ENCODE assay signal across 20 cellular contexts in genomic region chr2:11387831-11388230, GRCh38. TPM values are rescaled to one million over a fixed set of nuclear protein-coding genes. Genes with fewer than 3 reads are reported as not detected.
A peak's percentile ranks its signal among the peaks of the same experiment; 100 is the strongest.
DNase-seq lines count a peak whose midpoint lies in the region; ATAC-seq and TF ChIP-seq lines count a peak whose summit lies in the region.
"Had no signal": no experiment of that assay in that cellular context is flagged by ENCODE, and none has a peak within 500 bp of the region (broad histone marks: within the 10 kb centered on the region; RNA-seq: fewer than 3 reads in every experiment).

No MANE protein-coding gene starts in this region.

- TF ChIP-seq CTCF in cardiac muscle cell (IDR thresholded peaks at IDR 0.05; ENCODE audit: low read depth, low read length) = no peak
- no peak for TF ChIP-seq CTCF in right atrium auricular region (IDR thresholded peaks at IDR 0.05)
- no peak for TF ChIP-seq CTCF in lower lobe of right lung (IDR thresholded peaks at IDR 0.05)

- no peak overlapping the region for H3K9ac ChIP-seq in SK-N-MC (ENCODE audit: insufficient read length)
- H3K9ac ChIP-seq: GM23248, KMS-11 had no signal

- H3K9me3 ChIP-seq in cardiac muscle cell (ENCODE audit: low read depth) (no peaks in the 10 kb centered on the region), right atrium auricular region (no peaks in the 10 kb centered on the region), SK-N-MC (ENCODE audit: low read depth, low read length) (no peaks in the 10 kb centered on the region), lower lobe of right lung (no peaks in the 10 kb centered on the region)
- H3K9me3 ChIP-seq: SJSA1 had no signal

- peak in 1 of 2 donors; percentile 42 for ATAC-seq in lower lobe of right lung
- ATAC-seq in HG02938 (IDR thresholded peaks at IDR 0.05; ENCODE audit: unreplicated experiment) = no peak
- ATAC-seq in HG03565 (IDR thresholded peaks at IDR 0.05; ENCODE audit: unreplicated experiment) = no peak
- ATAC-seq: stimulated activated memory B cell treated with anti-CD40 and anti-IgM and Interleukin-4, amounts not matched to agents 10 μg/mL and 1 μg/mL and 100 μg/mL, for 72 hours had no signal

- intact Hi-C loops in lower lobe of right lung (cut with DNase I) = no loop called here

- H3K36me3 ChIP-seq in cardiac muscle cell (no peaks in the 10 kb centered on the region), right atrium auricular region (no peaks in the 10 kb centered on the region), SK-N-MC (ENCODE audit: insufficient read depth, low read length) (no peaks in the 10 kb centered on the region), lower lobe of right lung (no peaks in the 10 kb centered on the region)
- H3K36me3 ChIP-seq: SJSA1 had no signal

- no peaks in the 10 kb centered on the region for H3K27me3 ChIP-seq in cardiac muscle cell
- no peaks in the 10 kb centered on the region for H3K27me3 ChIP-seq in right atrium auricular region
- H3K27me3 ChIP-seq in lower lobe of right lung (ENCODE audit: low read depth) = no peaks in the 10 kb centered on the region
- H3K27me3 ChIP-seq: SJSA1 had no signal

- H3K27ac ChIP-seq in cardiac muscle cell = peak overlapping the region; percentile 16
- no peak overlapping the region for H3K27ac ChIP-seq in right atrium auricular region
- H3K27ac ChIP-seq in SK-N-MC = peak overlapping the region; percentile 13; the same call in 1 of the 2 replicates
- H3K27ac ChIP-seq in lower lobe of right lung = peak overlapping the region; percentile 15
- H3K27ac ChIP-seq: GM23248, KMS-11 had no signal

- H3K4me1 ChIP-seq in cardiac muscle cell (ENCODE audit: low read depth) = peaks cover 22% of the 10 kb centered on the region
- H3K4me1 ChIP-seq in right atrium auricular region = peaks cover 0 to 46% of the 10 kb centered on the region in 2 donors
- peaks cover 38% of the 10 kb centered on the region for H3K4me1 ChIP-seq in lower lobe of right lung

- H3K4me3 ChIP-seq in cardiac muscle cell (no peak overlapping the region), right atrium auricular region (no peak overlapping the region), SK-N-MC (no peak overlapping the region), lower lobe of right lung (no peak overlapping the region)
- H3K4me3 ChIP-seq: GM23248, SJSA1 had no signal

- DNase-seq in cardiac muscle cell (ENCODE audit: low read depth in 1 of 2, low spot score in 1 of 2) = no peak
- no peak for DNase-seq in right atrium auricular region (ENCODE audit: low spot score)
- DNase-seq in SK-N-MC (ENCODE audit: low read depth, low spot score) = no peak
- no peak for DNase-seq in lower lobe of right lung
- DNase-seq in T-helper 9 cell = no peak
- DNase-seq in activated CD8-positive, alpha-beta memory T cell treated with anti-CD3 and anti-CD28 coated beads, Interleukin-2, amount 50 U/mL, for 4 hours = no peak
- DNase-seq: ACHN; activated CD4-positive, CD25-positive, alpha-beta regulatory T cell treated with anti-CD3 and anti-CD28 coated beads, Interleukin-2, amount 50 U/mL, for 72 hours; activated naive CD8-positive, alpha-beta T cell treated with anti-CD3 and anti-CD28 coated beads for 36 hours; CD4-positive, CD25-positive, alpha-beta regulatory T cell; cortex of kidney; GM23248; kidney; NCI-H1105; NCI-H446 treated with DMSO at 0.1 percent for 48 hours had no signal

RNA-seq across cellular contexts. Expression of gene ROCK2, which starts 43.4 kb away (rescaled TPM):
- total RNA-seq in cardiac muscle cell (12.9 and 18.9 TPM in 2 replicates), right atrium auricular region (10 to 100 TPM; 32.3 to 32.6 TPM), lower lobe of right lung (54.3 TPM)
- polyA plus RNA-seq in cardiac muscle cell = 30.0 and 31.7 TPM in 2 replicates

Comparison
In these comparisons a context has a peak if more than half of its experiments do, and no peak if none do; other contexts are left out.
1. H3K27ac ChIP-seq: peak in cardiac muscle cell (single experiment), SK-N-MC (single experiment) and lower lobe of right lung (single experiment); none in right atrium auricular region (0 of 2).